Comparison of ENCODE assay signal across 1 cellular context in the genomic region with DNA sequence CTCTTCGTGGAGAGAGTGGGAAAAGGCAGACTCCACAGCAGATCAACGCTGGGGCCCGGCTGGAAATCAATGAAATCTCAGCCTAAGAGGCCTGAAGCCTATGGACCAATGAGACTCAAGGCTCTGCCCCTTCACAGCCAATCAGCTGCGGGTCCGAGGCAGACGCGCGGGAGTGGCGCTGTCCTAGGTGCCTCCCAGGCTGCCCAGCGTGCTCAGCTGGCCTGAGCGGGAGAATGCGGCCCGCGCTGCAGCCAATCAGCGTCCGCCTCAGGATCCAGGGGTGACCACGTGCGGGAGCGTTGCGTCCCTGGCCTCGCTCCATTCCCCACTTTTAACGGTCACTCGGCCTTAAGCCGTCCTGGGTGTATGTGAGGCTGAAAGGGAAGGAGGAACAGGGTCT.
TF ChIP-seq lines count a peak whose summit lies in the region.

A gene with protein sequence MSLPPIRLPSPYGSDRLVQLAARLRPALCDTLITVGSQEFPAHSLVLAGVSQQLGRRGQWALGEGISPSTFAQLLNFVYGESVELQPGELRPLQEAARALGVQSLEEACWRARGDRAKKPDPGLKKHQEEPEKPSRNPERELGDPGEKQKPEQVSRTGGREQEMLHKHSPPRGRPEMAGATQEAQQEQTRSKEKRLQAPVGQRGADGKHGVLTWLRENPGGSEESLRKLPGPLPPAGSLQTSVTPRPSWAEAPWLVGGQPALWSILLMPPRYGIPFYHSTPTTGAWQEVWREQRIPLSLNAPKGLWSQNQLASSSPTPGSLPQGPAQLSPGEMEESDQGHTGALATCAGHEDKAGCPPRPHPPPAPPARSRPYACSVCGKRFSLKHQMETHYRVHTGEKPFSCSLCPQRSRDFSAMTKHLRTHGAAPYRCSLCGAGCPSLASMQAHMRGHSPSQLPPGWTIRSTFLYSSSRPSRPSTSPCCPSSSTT (plus strand): TSS at position 341 of the 400 bp plus-strand sequence. CDS start 10,069 bp downstream, outside the sequence.

TF ChIP-seq in K562, 482 proteins besides CTCF, POLR2A, EP300 and RAD21 (continued from another document and continues in another):
- TF ChIP-seq, protein P1, sequence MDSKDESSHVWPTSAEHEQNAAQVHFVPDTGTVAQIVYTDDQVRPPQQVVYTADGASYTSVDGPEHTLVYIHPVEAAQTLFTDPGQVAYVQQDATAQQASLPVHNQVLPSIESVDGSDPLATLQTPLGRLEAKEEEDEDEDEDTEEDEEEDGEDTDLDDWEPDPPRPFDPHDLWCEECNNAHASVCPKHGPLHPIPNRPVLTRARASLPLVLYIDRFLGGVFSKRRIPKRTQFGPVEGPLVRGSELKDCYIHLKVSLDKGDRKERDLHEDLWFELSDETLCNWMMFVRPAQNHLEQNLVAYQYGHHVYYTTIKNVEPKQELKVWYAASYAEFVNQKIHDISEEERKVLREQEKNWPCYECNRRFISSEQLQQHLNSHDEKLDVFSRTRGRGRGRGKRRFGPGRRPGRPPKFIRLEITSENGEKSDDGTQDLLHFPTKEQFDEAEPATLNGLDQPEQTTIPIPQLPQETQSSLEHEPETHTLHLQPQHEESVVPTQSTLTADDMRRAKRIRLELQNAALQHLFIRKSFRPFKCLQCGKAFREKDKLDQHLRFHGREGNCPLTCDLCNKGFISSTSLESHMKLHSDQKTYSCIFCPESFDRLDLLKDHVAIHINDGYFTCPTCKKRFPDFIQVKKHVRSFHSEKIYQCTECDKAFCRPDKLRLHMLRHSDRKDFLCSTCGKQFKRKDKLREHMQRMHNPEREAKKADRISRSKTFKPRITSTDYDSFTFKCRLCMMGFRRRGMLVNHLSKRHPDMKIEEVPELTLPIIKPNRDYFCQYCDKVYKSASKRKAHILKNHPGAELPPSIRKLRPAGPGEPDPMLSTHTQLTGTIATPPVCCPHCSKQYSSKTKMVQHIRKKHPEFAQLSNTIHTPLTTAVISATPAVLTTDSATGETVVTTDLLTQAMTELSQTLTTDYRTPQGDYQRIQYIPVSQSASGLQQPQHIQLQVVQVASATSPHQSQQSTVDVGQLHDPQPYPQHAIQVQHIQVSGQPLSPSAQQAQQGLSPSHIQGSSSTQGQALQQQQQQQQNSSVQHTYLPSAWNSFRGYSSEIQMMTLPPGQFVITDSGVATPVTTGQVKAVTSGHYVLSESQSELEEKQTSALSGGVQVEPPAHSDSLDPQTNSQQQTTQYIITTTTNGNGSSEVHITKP (IDR thresholded peaks at IDR 0.05; ENCODE audit: partially characterized antibody), result no peak
- TF ChIP-seq, protein P2, sequence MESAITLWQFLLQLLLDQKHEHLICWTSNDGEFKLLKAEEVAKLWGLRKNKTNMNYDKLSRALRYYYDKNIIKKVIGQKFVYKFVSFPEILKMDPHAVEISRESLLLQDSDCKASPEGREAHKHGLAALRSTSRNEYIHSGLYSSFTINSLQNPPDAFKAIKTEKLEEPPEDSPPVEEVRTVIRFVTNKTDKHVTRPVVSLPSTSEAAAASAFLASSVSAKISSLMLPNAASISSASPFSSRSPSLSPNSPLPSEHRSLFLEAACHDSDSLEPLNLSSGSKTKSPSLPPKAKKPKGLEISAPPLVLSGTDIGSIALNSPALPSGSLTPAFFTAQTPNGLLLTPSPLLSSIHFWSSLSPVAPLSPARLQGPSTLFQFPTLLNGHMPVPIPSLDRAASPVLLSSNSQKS (CRISPR knock-in tag; IDR thresholded peaks at IDR 0.05), result no peak
- TF ChIP-seq PHTF2 (CRISPR knock-in tag; IDR thresholded peaks at IDR 0.05), result no peak
- no peak for TF ChIP-seq ZNF3 (CRISPR knock-in tag; IDR thresholded peaks at IDR 0.05)
- no peak for TF ChIP-seq TEAD4 (IDR thresholded peaks at IDR 0.05; ENCODE audit: low read length)
- no peak for TF ChIP-seq TEAD4 (CRISPR knock-in tag; IDR thresholded peaks at IDR 0.05; ENCODE audit: borderline replicate concordance)
- TF ChIP-seq HSF4 (CRISPR knock-in tag; IDR thresholded peaks at IDR 0.05; ENCODE audit: borderline replicate concordance), result no peak
- TF ChIP-seq, protein P3, sequence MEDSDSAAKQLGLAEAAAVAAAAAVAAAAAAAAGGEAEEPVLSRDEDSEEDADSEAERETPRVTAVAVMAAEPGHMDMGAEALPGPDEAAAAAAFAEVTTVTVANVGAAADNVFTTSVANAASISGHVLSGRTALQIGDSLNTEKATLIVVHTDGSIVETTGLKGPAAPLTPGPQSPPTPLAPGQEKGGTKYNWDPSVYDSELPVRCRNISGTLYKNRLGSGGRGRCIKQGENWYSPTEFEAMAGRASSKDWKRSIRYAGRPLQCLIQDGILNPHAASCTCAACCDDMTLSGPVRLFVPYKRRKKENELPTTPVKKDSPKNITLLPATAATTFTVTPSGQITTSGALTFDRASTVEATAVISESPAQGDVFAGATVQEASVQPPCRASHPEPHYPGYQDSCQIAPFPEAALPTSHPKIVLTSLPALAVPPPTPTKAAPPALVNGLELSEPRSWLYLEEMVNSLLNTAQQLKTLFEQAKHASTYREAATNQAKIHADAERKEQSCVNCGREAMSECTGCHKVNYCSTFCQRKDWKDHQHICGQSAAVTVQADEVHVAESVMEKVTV (CRISPR knock-in tag; IDR thresholded peaks at IDR 0.05), result no peak
- TF ChIP-seq, protein P4, sequence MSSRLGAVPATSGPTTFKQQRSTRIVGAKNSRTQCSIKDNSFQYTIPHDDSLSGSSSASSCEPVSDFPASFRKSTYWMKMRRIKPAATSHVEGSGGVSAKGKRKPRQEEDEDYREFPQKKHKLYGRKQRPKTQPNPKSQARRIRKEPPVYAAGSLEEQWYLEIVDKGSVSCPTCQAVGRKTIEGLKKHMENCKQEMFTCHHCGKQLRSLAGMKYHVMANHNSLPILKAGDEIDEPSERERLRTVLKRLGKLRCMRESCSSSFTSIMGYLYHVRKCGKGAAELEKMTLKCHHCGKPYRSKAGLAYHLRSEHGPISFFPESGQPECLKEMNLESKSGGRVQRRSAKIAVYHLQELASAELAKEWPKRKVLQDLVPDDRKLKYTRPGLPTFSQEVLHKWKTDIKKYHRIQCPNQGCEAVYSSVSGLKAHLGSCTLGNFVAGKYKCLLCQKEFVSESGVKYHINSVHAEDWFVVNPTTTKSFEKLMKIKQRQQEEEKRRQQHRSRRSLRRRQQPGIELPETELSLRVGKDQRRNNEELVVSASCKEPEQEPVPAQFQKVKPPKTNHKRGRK (tag; IDR thresholded peaks at IDR 0.05), result no peak
- peak; percentile 90 for TF ChIP-seq SMAD1 (IDR thresholded peaks at IDR 0.05; ENCODE audit: low read depth, low read length, partially characterized antibody)
- TF ChIP-seq CEBPB (tag; IDR thresholded peaks at IDR 0.05), result no peak
- TF ChIP-seq DDX20 (tag; IDR thresholded peaks at IDR 0.05; ENCODE audit: low read depth), result no peak
- TF ChIP-seq SAP30 (IDR thresholded peaks at IDR 0.05; ENCODE audit: borderline replicate concordance, insufficient read depth, low read depth, low read length, poor library complexity, severe bottlenecking), result no peak
- TF ChIP-seq PHB2 (IDR thresholded peaks at IDR 0.05; ENCODE audit: low read depth), result no peak
- no peak for TF ChIP-seq EZH2 (IDR thresholded peaks at IDR 0.05; ENCODE audit: borderline replicate concordance, low read depth, low read length)
- no peak for TF ChIP-seq ZNF408 (CRISPR knock-in tag; IDR thresholded peaks at IDR 0.05; ENCODE audit: low read depth)
- TF ChIP-seq, protein P5, sequence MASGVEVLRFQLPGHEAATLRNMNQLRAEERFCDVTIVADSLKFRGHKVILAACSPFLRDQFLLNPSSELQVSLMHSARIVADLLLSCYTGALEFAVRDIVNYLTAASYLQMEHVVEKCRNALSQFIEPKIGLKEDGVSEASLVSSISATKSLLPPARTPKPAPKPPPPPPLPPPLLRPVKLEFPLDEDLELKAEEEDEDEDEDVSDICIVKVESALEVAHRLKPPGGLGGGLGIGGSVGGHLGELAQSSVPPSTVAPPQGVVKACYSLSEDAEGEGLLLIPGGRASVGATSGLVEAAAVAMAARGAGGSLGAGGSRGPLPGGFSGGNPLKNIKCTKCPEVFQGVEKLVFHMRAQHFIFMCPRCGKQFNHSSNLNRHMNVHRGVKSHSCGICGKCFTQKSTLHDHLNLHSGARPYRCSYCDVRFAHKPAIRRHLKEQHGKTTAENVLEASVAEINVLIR (CRISPR knock-in tag; IDR thresholded peaks at IDR 0.05), result no peak
- no peak for TF ChIP-seq ILK (tag; IDR thresholded peaks at IDR 0.05; ENCODE audit: borderline replicate concordance, low read depth)
- no peak for TF ChIP-seq TCF7 (IDR thresholded peaks at IDR 0.05; ENCODE audit: borderline replicate concordance)
- no peak for TF ChIP-seq XRCC3 (IDR thresholded peaks at IDR 0.05)
- no peak for TF ChIP-seq SAFB2 (IDR thresholded peaks at IDR 0.05; ENCODE audit: borderline replicate concordance, low read depth, low read length, severe bottlenecking)
- TF ChIP-seq RFX1 (IDR thresholded peaks at IDR 0.05), result no peak
- no peak for TF ChIP-seq SP2 (IDR thresholded peaks at IDR 0.05; ENCODE audit: extremely low read depth, low read depth, low read length, poor library complexity, severe bottlenecking)
- no peak for TF ChIP-seq TGIF2 (CRISPR knock-in tag; IDR thresholded peaks at IDR 0.05)
- TF ChIP-seq ZNF644 (tag; IDR thresholded peaks at IDR 0.05; ENCODE audit: low read depth), result no peak
- no peak for TF ChIP-seq TAF15 (IDR thresholded peaks at IDR 0.05; ENCODE audit: low read depth, low read length)
- no peak for TF ChIP-seq ZNF282 (CRISPR knock-in tag; IDR thresholded peaks at IDR 0.05)
- TF ChIP-seq NCOR1 (IDR thresholded peaks at IDR 0.05), result no peak
- no peak for TF ChIP-seq NR1H2 (CRISPR knock-in tag; IDR thresholded peaks at IDR 0.05)
- no peak for TF ChIP-seq POLR3G (IDR thresholded peaks at IDR 0.05; ENCODE audit: extremely low read depth, insufficient read length, insufficient replicate concordance)
- TF ChIP-seq, protein P6, sequence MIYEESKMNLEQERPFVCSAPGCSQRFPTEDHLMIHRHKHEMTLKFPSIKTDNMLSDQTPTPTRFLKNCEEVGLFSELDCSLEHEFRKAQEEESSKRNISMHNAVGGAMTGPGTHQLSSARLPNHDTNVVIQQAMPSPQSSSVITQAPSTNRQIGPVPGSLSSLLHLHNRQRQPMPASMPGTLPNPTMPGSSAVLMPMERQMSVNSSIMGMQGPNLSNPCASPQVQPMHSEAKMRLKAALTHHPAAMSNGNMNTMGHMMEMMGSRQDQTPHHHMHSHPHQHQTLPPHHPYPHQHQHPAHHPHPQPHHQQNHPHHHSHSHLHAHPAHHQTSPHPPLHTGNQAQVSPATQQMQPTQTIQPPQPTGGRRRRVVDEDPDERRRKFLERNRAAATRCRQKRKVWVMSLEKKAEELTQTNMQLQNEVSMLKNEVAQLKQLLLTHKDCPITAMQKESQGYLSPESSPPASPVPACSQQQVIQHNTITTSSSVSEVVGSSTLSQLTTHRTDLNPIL (CRISPR knock-in tag; IDR thresholded peaks at IDR 0.05), result no peak
- no peak for TF ChIP-seq E2F3 (CRISPR knock-in tag; IDR thresholded peaks at IDR 0.05)
- no peak for TF ChIP-seq CBX1 (IDR thresholded peaks at IDR 0.05; ENCODE audit: low read depth)
- peak; percentile 49; the same call in 1 of the 2 replicates for TF ChIP-seq GABPB1 (CRISPR knock-in tag; IDR thresholded peaks at IDR 0.05)
- no peak for TF ChIP-seq ATF7 (IDR thresholded peaks at IDR 0.05)
- TF ChIP-seq, protein P7, sequence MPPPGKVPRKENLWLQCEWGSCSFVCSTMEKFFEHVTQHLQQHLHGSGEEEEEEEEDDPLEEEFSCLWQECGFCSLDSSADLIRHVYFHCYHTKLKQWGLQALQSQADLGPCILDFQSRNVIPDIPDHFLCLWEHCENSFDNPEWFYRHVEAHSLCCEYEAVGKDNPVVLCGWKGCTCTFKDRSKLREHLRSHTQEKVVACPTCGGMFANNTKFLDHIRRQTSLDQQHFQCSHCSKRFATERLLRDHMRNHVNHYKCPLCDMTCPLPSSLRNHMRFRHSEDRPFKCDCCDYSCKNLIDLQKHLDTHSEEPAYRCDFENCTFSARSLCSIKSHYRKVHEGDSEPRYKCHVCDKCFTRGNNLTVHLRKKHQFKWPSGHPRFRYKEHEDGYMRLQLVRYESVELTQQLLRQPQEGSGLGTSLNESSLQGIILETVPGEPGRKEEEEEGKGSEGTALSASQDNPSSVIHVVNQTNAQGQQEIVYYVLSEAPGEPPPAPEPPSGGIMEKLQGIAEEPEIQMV (tag; conservative IDR thresholded peaks at IDR 0.05; ENCODE audit: low read depth), result no peak
- no peak for TF ChIP-seq TFAM (CRISPR knock-in tag; conservative IDR thresholded peaks at IDR 0.05)
- no peak for TF ChIP-seq ZNF436 (CRISPR knock-in tag; IDR thresholded peaks at IDR 0.05)
- TF ChIP-seq HLTF (IDR thresholded peaks at IDR 0.05), result no peak
- TF ChIP-seq HDAC1 (IDR thresholded peaks at IDR 0.05), result peak in 1 of 2 experiments; percentile 91; a peak in 2 of 4 replicates
- no peak for TF ChIP-seq TRIM24 (IDR thresholded peaks at IDR 0.05)
- TF ChIP-seq CBX8 (IDR thresholded peaks at IDR 0.05; ENCODE audit: borderline replicate concordance, extremely low read depth, low read depth, low read length, poor library complexity, severe bottlenecking), result no peak
- TF ChIP-seq FOXK1 (CRISPR knock-in tag; IDR thresholded peaks at IDR 0.05; ENCODE audit: borderline replicate concordance), result 0 out of 2 replicates have a peak, but pooled peaks have one; percentile 65
- TF ChIP-seq, protein P8, sequence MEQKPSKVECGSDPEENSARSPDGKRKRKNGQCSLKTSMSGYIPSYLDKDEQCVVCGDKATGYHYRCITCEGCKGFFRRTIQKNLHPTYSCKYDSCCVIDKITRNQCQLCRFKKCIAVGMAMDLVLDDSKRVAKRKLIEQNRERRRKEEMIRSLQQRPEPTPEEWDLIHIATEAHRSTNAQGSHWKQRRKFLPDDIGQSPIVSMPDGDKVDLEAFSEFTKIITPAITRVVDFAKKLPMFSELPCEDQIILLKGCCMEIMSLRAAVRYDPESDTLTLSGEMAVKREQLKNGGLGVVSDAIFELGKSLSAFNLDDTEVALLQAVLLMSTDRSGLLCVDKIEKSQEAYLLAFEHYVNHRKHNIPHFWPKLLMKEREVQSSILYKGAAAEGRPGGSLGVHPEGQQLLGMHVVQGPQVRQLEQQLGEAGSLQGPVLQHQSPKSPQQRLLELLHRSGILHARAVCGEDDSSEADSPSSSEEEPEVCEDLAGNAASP (IDR thresholded peaks at IDR 0.05), result no peak
- TF ChIP-seq, protein P9, sequence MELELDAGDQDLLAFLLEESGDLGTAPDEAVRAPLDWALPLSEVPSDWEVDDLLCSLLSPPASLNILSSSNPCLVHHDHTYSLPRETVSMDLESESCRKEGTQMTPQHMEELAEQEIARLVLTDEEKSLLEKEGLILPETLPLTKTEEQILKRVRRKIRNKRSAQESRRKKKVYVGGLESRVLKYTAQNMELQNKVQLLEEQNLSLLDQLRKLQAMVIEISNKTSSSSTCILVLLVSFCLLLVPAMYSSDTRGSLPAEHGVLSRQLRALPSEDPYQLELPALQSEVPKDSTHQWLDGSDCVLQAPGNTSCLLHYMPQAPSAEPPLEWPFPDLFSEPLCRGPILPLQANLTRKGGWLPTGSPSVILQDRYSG (tag; conservative IDR thresholded peaks at IDR 0.05; ENCODE audit: low read depth), result no peak
- no peak for TF ChIP-seq ZNF316 (IDR thresholded peaks at IDR 0.05)
- no peak for TF ChIP-seq SMARCB1 (IDR thresholded peaks at IDR 0.05; ENCODE audit: insufficient read length, low read depth)
- TF ChIP-seq ZKSCAN3 (CRISPR knock-in tag; IDR thresholded peaks at IDR 0.05), result no peak
